In the genomic region with DNA sequence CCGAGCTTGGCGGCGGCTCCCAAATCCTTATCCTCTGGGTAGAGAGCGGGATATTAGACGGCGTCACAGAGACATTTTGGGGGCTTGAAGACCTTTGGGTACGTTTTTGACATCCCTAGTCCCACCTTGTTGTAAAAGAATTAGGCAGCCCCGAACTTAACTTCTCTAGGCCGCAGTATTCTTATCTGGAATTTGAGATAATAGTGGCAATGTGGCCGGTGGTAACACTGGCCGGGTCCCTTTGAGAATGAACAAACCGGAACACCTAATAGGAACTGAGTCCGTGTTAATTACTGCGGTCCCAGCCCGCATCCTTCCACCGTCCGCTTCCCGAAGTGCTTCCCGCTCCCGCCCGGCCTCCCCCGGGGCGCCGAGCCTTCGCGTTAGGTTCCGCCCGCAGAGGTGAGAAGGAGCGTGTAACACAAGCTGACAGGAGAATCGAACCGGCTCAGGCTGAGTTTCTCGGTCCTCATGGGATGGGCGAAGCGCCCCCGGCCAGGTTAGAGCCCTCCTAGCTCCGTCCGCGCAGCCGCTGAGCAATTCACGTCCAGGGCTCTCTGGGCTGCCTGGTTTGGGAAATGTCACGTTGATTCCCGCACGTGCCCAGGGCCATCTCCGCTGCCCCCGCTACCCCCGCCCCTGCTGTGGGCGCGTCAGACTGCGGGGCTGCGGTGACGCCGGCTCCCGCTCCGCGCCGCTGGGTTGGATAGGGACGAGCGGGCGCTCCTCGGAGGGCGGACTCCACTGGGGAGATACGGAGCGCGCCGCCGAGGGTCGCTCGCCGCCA, we compare ENCODE assay signal across 8 cellular contexts.
DNase-seq lines count a peak whose midpoint lies in the region; ATAC-seq, FAIRE-seq and TF ChIP-seq lines count a peak whose summit lies in the region.

No MANE protein-coding gene starts in this region.

- TF ChIP-seq CTCF in AG10803 (conservative IDR thresholded peaks at IDR 0.05; ENCODE audit: low read length): no peak
- no peak for TF ChIP-seq CTCF in nephron (IDR thresholded peaks at IDR 0.05; ENCODE audit: unreplicated experiment in 3 of 3)
- TF ChIP-seq CTCF in D721Med (IDR thresholded peaks at IDR 0.05; ENCODE audit: insufficient read depth, missing control alignments): no peak

- DNase-seq in AG10803 (ENCODE audit: low read depth) (peak; percentile 59), NCI-H69 (lab: John Stamatoyannopoulos, UW) (peak; percentile 43), fibroblast of peridontal ligament (ENCODE audit: extremely low read depth) (peak; percentile 49), NOMO-1 treated with DMSO at 0.1 percent for 48 hours (lab: John Stamatoyannopoulos, UW; ENCODE audit: unreplicated experiment) (no peak), D721Med (ENCODE audit: insufficient read length, low spot score) (no peak)

- peak overlapping the region in 2 of 3 experiments; percentile 60 to 70 for H3K27ac Mint-ChIP-seq in nephron

- peaks cover 30% of the 10 kb centered on the region for H3K4me1 Mint-ChIP-seq in nephron

- H3K4me3 Mint-ChIP-seq in nephron: peak overlapping the region; percentile 75 to 89 (median 84)

- H3K27me3 Mint-ChIP-seq in nephron (ENCODE audit: low read depth): peaks cover 16% of the 10 kb centered on the region

- no peak for ATAC-seq in HG03354 (IDR thresholded peaks at IDR 0.05; ENCODE audit: poor library complexity, severe bottlenecking, unreplicated experiment)
- ATAC-seq in activated CD4-positive, CD25-positive, alpha-beta regulatory T cell treated with anti-CD3 and anti-CD28 coated beads, Interleukin-2, amount 50 U/mL, for 24 hours: no peak

- FAIRE-seq in D721Med (lab: Jason Lieb, UNC): no peak

- no peaks in the 10 kb centered on the region for H3K9me3 Mint-ChIP-seq in nephron

- peaks cover 24% of the 10 kb centered on the region for H3K36me3 Mint-ChIP-seq in nephron (ENCODE audit: low read depth)

- H3K4me3 ChIP-seq in AG10803 (ENCODE audit: low read length): peak overlapping the region; percentile 92

Comparison
In these comparisons a context has a peak if more than half of its experiments do, and no peak if none do; other contexts are left out.
1. DNase-seq: peak in AG10803 (single experiment), NCI-H69 (single experiment) and fibroblast of peridontal ligament (single experiment); none in NOMO-1 treated with DMSO at 0.1 percent for 48 hours (single experiment) and D721Med (single experiment).